8 cellular contexts compared by ENCODE assay signal in the genomic region with DNA sequence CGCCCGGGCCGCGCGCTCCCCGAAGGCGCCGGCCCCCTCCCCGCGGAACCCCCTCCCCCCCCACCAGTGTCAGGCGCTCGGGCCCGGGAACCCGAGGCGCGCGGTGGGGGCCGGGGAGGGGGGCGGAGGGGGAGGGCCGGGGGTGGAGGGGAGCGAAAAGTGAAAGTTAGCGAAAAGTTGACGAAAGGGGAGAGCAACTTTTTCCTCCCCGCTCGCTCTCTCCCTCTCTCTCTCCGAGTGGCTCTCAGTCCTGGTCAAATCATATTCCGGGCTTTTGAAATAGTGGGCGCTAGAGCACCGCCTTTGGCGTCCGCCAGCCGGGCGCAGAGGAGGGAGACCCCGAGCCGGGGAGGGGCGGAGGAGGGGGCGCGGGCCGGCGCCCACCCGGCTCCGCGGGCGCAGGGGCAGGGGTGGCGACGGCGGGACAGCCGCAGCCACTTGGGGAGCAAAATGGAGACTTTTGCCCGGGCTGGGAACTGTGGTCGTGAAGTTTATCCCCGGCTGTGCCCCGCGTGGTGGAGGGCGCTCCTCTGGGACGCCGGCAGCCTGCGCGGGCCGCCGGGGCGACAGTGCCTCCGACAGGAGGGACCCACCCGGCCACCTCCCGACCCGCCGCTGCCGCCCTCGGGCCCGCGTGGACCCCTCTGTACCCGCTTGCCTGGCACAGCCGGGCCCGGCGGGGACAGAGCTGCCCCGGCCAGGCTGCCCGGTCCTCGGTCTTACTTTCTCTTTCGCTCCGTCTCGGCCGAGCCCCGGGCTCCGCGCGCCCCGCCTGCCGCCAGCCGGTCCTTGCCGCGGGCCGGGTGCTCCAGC. TPM values are rescaled to one million over a fixed set of nuclear protein-coding genes. Genes with fewer than 3 reads are reported as not detected.
A peak's percentile ranks its signal among the peaks of the same experiment; 100 is the strongest.
DNase-seq lines count a peak whose midpoint lies in the region; ATAC-seq, FAIRE-seq and TF ChIP-seq lines count a peak whose summit lies in the region.

No MANE protein-coding gene starts in this region.

- no peaks in the 10 kb centered on the region for H3K4me1 ChIP-seq in BE2C
- peaks cover 27% of the 10 kb centered on the region for H3K4me1 ChIP-seq in HUES6 (ENCODE audit: control insufficient read depth, insufficient read depth, low read length)

- H3K36me3 ChIP-seq in BE2C (no peaks in the 10 kb centered on the region), HUES6 (ENCODE audit: control insufficient read depth, insufficient read depth, low read length) (no peaks in the 10 kb centered on the region)

- no peak overlapping the region for H3K27ac ChIP-seq in HUES6 (ENCODE audit: low read depth, low read length)

- H3K9ac ChIP-seq in HUES6 (ENCODE audit: low read length): no peak overlapping the region

- no peaks in the 10 kb centered on the region for H3K9me3 ChIP-seq in BE2C
- no peaks in the 10 kb centered on the region for H3K9me3 ChIP-seq in HUES6 (ENCODE audit: control insufficient read depth, insufficient read depth, low read depth, low read length)

- no peak overlapping the region for H3K4me3 ChIP-seq in BE2C (ENCODE audit: low read depth, low read length)
- H3K4me3 ChIP-seq in HUES6 (ENCODE audit: low read depth, low read length): peak overlapping the region; percentile 57
- peak overlapping the region; percentile 17 for H3K4me3 ChIP-seq in iPS-11a (ENCODE audit: low read depth, low read length)

- TF ChIP-seq POLR2A in GM12891 (IDR thresholded peaks at IDR 0.05; ENCODE audit: low read depth, low read length): no peak

- ATAC-seq in sciatic nerve: peak; percentile 57
- ATAC-seq in HG03457 (IDR thresholded peaks at IDR 0.05; ENCODE audit: unreplicated experiment): no peak

- intact Hi-C loops in sciatic nerve (cut with DNase I): loop anchor here (5.0 kb wide), 1 partner anchor 213 kb away; no protein-coding TSS in a partner anchor

- peak; percentile 25 for DNase-seq in BE2C
- DNase-seq in astrocyte of the hippocampus (ENCODE audit: low read depth, low spot score): peak; percentile 91
- DNase-seq in sciatic nerve (ENCODE audit: low spot score): peak; percentile 76
- DNase-seq in NCI-H2081 (lab: John Stamatoyannopoulos, UW): no peak
- DNase-seq in GM12891 (ENCODE audit: insufficient read length, low spot score): no peak

- peak; percentile 26; the same call in 1 of the 2 replicates for TF ChIP-seq CTCF in BE2C (IDR thresholded peaks at IDR 0.05; ENCODE audit: low read depth, low read length)

- H3K27me3 ChIP-seq in BE2C (peaks cover 76% of the 10 kb centered on the region), HUES6 (ENCODE audit: control insufficient read depth, insufficient read depth, low read length) (peaks cover 96% of the 10 kb centered on the region)

- FAIRE-seq in GM12891 (lab: Jason Lieb, UNC): no peak

TF ChIP-seq in GM12891, 5 proteins besides CTCF, POLR2A, EP300 and RAD21:
- TF ChIP-seq SPI1 (IDR thresholded peaks at IDR 0.05; ENCODE audit: low read depth, low read length): no peak
- no peak for TF ChIP-seq POLR2AphosphoS5 (IDR thresholded peaks at IDR 0.05; ENCODE audit: low read depth, low read length)
- TF ChIP-seq PAX5 (IDR thresholded peaks at IDR 0.05; ENCODE audit: insufficient read depth, low read length, severe bottlenecking): no peak
- no peak for TF ChIP-seq POU2F2 (IDR thresholded peaks at IDR 0.05; ENCODE audit: low read depth, low read length)
- no peak for TF ChIP-seq TAF1 (IDR thresholded peaks at IDR 0.05; ENCODE audit: low read depth, low read length)

RNA-seq across cellular contexts. Expression of gene PRDM16, which starts 0.7 kb away (rescaled TPM):
- not detected for polyA plus RNA-seq in BE2C (2012; ENCODE audit: insufficient read depth, insufficient read length, low read depth)
- 31.3 TPM for total RNA-seq in sciatic nerve
- 0.15 TPM for polyA plus RNA-seq in GM12891 (2012; ENCODE audit: low read depth, missing spikeins)

RNA-seq across cellular contexts. Expression of gene ACTRT2, which starts 48.4 kb away (rescaled TPM):
- polyA plus RNA-seq in BE2C (2012; ENCODE audit: insufficient read depth, insufficient read length, low read depth): not detected
- total RNA-seq in sciatic nerve: not detected
- not detected for polyA plus RNA-seq in GM12891 (2012; ENCODE audit: low read depth, missing spikeins)

Comparison
In these comparisons a context has a peak if more than half of its experiments do, and no peak if none do; other contexts are left out.
1. DNase-seq: peak in BE2C (single experiment), astrocyte of the hippocampus (single experiment) and sciatic nerve (single experiment); none in NCI-H2081 (0 of 2) and GM12891 (single experiment).